Comparison of ENCODE assay signal across 8 cellular contexts in the genomic region with DNA sequence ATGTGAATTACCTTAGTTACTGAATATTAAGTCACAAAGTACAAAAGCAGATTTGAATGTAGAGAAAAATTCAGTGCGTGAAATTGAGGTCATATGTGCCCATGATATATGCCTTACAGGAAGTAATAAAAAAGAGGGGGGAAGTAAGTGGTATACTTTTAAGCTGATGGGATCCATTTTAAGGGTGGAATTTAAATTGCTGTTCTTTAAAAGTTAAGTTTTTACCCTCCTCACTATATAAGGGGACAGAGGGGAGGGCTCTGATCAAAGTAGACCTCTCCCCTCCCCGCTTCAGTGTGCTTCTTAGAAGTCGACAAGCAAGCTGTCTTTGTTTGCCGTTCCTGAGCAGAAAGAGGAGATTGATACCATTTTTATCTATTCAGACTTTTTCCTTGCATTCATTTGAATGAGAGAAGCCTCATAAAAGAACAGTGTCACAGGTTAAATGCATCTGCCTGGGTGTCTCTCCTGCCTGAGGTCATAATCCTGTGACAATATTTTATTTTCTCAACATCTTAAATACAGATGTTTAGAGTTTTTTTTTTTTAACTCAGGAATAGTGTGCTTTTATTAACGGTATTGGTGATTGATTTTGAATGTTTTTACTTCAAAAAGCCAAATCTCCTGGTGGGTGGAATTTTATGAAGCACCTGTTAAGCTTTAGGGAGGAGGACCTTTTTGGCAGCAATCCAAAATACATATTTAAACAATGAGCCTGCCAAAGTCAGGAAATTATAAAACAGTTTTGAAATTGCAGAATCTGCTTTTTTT.
DNase-seq lines count a peak whose midpoint lies in the region; ATAC-seq, FAIRE-seq and TF ChIP-seq lines count a peak whose summit lies in the region.

No MANE protein-coding gene starts in this region.

- H2AK5ac ChIP-seq in trophoblast cell (ENCODE audit: low read length) = no peak overlapping the region

- FAIRE-seq in bronchial epithelial cell (lab: Jason Lieb, UNC) = no peak

- no peak overlapping the region for H4K8ac ChIP-seq in trophoblast cell (ENCODE audit: low read depth, low read length)

- no peak for ATAC-seq in stimulated activated naive B cell treated with anti-CD40 and anti-IgM and Interleukin-4, amounts not matched to agents 10 μg/mL and 1 μg/mL and 100 μg/mL, for 72 hours (replicated peaks)
- no peak for ATAC-seq in GM18868 (IDR thresholded peaks at IDR 0.05; ENCODE audit: unreplicated experiment)

- no peak overlapping the region for H4K12ac ChIP-seq in trophoblast cell (ENCODE audit: low read depth, low read length)

- H3K27me3 Mint-ChIP-seq in activated naive CD4-positive, alpha-beta T cell treated with anti-CD3 and anti-CD28 coated beads for 36 hours (ENCODE audit: low read depth) = no peaks in the 10 kb centered on the region
- no peaks in the 10 kb centered on the region for H3K27me3 Mint-ChIP-seq in stimulated activated naive B cell treated with anti-CD40 and anti-IgM and Interleukin-4, amounts not matched to agents 10 μg/mL and 1 μg/mL and 100 μg/mL, for 72 hours

- H3K36me3 ChIP-seq in bronchial epithelial cell (ENCODE audit: control insufficient read depth, insufficient read depth, low read length) = no peaks in the 10 kb centered on the region
- H3K36me3 ChIP-seq in trophoblast cell (ENCODE audit: control insufficient read depth in 1 of 2, insufficient read depth in 2 of 2, low read length in 2 of 2) = no peaks in the 10 kb centered on the region

- H3K4me2 ChIP-seq in trophoblast cell (ENCODE audit: low read length) = no peak overlapping the region

- no peak for TF ChIP-seq CTCF in bronchial epithelial cell (IDR thresholded peaks at IDR 0.05; ENCODE audit: insufficient read depth, low read length, severe bottlenecking)

- H3K23ac ChIP-seq in trophoblast cell (ENCODE audit: low read length) = no peak overlapping the region

- H3K79me1 ChIP-seq in trophoblast cell (ENCODE audit: low read length) = no peaks in the 10 kb centered on the region

- CTCF ChIA-PET in activated naive CD4-positive, alpha-beta T cell treated with anti-CD3 and anti-CD28 coated beads for 36 hours (lab: Charles Lee) = interaction anchor here (0.5 to 2.9 kb wide), 7 partner anchors 8 to 75 kb away, joined by 3 to 11 read pairs (median 3); no protein-coding TSS in a partner anchor

- no peaks in the 10 kb centered on the region for H3K9me3 ChIP-seq in trophoblast cell (ENCODE audit: insufficient read depth, low read depth, low read length)

- H3K4me1 ChIP-seq in trophoblast cell (ENCODE audit: control insufficient read depth in 1 of 2, insufficient read depth in 2 of 2, low read length in 2 of 2) = no peaks in the 10 kb centered on the region

- no peak for DNase-seq in activated naive CD4-positive, alpha-beta T cell treated with anti-CD3 and anti-CD28 coated beads for 36 hours
- DNase-seq in activated naive CD4-positive, alpha-beta T cell treated with anti-CD3 and anti-CD28 coated beads, Interleukin-2, amount 50 U/mL, for 16 hours = no peak
- DNase-seq in NCI-H2196 (lab: John Stamatoyannopoulos, UW; ENCODE audit: unreplicated experiment) = peak; percentile 81
- DNase-seq in bronchial epithelial cell (ENCODE audit: low read depth) = peak; percentile 35
- DNase-seq in stimulated activated naive B cell treated with anti-CD40 and anti-IgM and Interleukin-4, amounts not matched to agents 10 μg/mL and 1 μg/mL and 100 μg/mL, for 72 hours = no peak
- DNase-seq in superior temporal gyrus (ENCODE audit: extremely low spot score) = no peak
- no peak for DNase-seq in trophoblast cell

- H3K4me1 Mint-ChIP-seq in activated naive CD4-positive, alpha-beta T cell treated with anti-CD3 and anti-CD28 coated beads for 36 hours (ENCODE audit: low read depth) = peaks cover 40% of the 10 kb centered on the region
- peaks cover 23 to 59% of the 10 kb centered on the region in 2 donors for H3K4me1 Mint-ChIP-seq in stimulated activated naive B cell treated with anti-CD40 and anti-IgM and Interleukin-4, amounts not matched to agents 10 μg/mL and 1 μg/mL and 100 μg/mL, for 72 hours

- H2BK5ac ChIP-seq in trophoblast cell (ENCODE audit: low read depth, low read length, poor library complexity) = no peak overlapping the region

- no peak overlapping the region for H2AFZ ChIP-seq in trophoblast cell (ENCODE audit: insufficient read depth, low read length, poor library complexity)

- peaks cover 4% of the 10 kb centered on the region for H3K9me3 Mint-ChIP-seq in activated naive CD4-positive, alpha-beta T cell treated with anti-CD3 and anti-CD28 coated beads for 36 hours
- peaks cover 3 to 4% of the 10 kb centered on the region in 2 donors for H3K9me3 Mint-ChIP-seq in stimulated activated naive B cell treated with anti-CD40 and anti-IgM and Interleukin-4, amounts not matched to agents 10 μg/mL and 1 μg/mL and 100 μg/mL, for 72 hours

- H3K4me3 Mint-ChIP-seq in activated naive CD4-positive, alpha-beta T cell treated with anti-CD3 and anti-CD28 coated beads for 36 hours = peak overlapping the region; percentile 55
- H3K4me3 Mint-ChIP-seq in stimulated activated naive B cell treated with anti-CD40 and anti-IgM and Interleukin-4, amounts not matched to agents 10 μg/mL and 1 μg/mL and 100 μg/mL, for 72 hours = peak overlapping the region; percentile 27 to 28

- H2BK120ac ChIP-seq in trophoblast cell (ENCODE audit: insufficient read depth, low read length, poor library complexity) = no peak overlapping the region

- H3K27ac Mint-ChIP-seq in activated naive CD4-positive, alpha-beta T cell treated with anti-CD3 and anti-CD28 coated beads for 36 hours = peak overlapping the region; percentile 81
- H3K27ac Mint-ChIP-seq in stimulated activated naive B cell treated with anti-CD40 and anti-IgM and Interleukin-4, amounts not matched to agents 10 μg/mL and 1 μg/mL and 100 μg/mL, for 72 hours = peak overlapping the region; percentile 56

- intact Hi-C loops in activated naive CD4-positive, alpha-beta T cell treated with anti-CD3 and anti-CD28 coated beads for 36 hours (cut with micrococcal nuclease) = loop anchor here (1.0 kb wide), 1 partner anchor 9 kb away; no protein-coding TSS in a partner anchor

- no peaks in the 10 kb centered on the region for H3K79me2 ChIP-seq in trophoblast cell (ENCODE audit: control insufficient read depth, insufficient read depth, low read length, poor library complexity)

- H3K4me3 ChIP-seq in bronchial epithelial cell (ENCODE audit: low read depth, low read length) (no peak overlapping the region), trophoblast cell (ENCODE audit: low read depth, low read length) (no peak overlapping the region)

- H3K18ac ChIP-seq in trophoblast cell (ENCODE audit: low read length) = no peak overlapping the region

- H3K27ac ChIP-seq in trophoblast cell (ENCODE audit: low read depth, low read length) = no peak overlapping the region

- H3K14ac ChIP-seq in trophoblast cell (ENCODE audit: low read length) = no peak overlapping the region

- H3K36me3 Mint-ChIP-seq in activated naive CD4-positive, alpha-beta T cell treated with anti-CD3 and anti-CD28 coated beads for 36 hours (ENCODE audit: low read depth) = peaks cover 4% of the 10 kb centered on the region
- H3K36me3 Mint-ChIP-seq in stimulated activated naive B cell treated with anti-CD40 and anti-IgM and Interleukin-4, amounts not matched to agents 10 μg/mL and 1 μg/mL and 100 μg/mL, for 72 hours = peaks cover 17 to 29% of the 10 kb centered on the region in 2 donors

- H2BK12ac ChIP-seq in trophoblast cell (ENCODE audit: low read length) = no peak overlapping the region

- no peak overlapping the region for H4K91ac ChIP-seq in trophoblast cell (ENCODE audit: low read depth, low read length)

- H3K27me3 ChIP-seq in bronchial epithelial cell (ENCODE audit: control insufficient read depth, insufficient read depth, low read length) (no peaks in the 10 kb centered on the region), trophoblast cell (ENCODE audit: insufficient read depth, low read length) (no peaks in the 10 kb centered on the region)

- no CpG with 5 or more reads among the region's 5 CpGs for WGBS in trophoblast cell (ENCODE audit: extremely low coverage, insufficient coverage, insufficient read length)

- H3K9ac ChIP-seq in trophoblast cell (ENCODE audit: low read length) = no peak overlapping the region

- no peak overlapping the region for H3K4ac ChIP-seq in trophoblast cell (ENCODE audit: low read depth, low read length)

Comparison
In these comparisons a context has a peak if more than half of its experiments do, and no peak if none do; other contexts are left out.
1. DNase-seq: peak in NCI-H2196 (single experiment) and bronchial epithelial cell (single experiment); none in activated naive CD4-positive, alpha-beta T cell treated with anti-CD3 and anti-CD28 coated beads for 36 hours (single experiment), activated naive CD4-positive, alpha-beta T cell treated with anti-CD3 and anti-CD28 coated beads, Interleukin-2, amount 50 U/mL, for 16 hours (single experiment), stimulated activated naive B cell treated with anti-CD40 and anti-IgM and Interleukin-4, amounts not matched to agents 10 μg/mL and 1 μg/mL and 100 μg/mL, for 72 hours (single experiment), superior temporal gyrus (single experiment) and trophoblast cell (0 of 2).